In genomic region chr3:189457666-189458065, GRCh38 we compare ENCODE assay signal across 24 cellular contexts.
"Had no signal": no experiment of that assay in that cellular context is flagged by ENCODE, and none has a peak within 500 bp of the region (broad histone marks: within the 10 kb centered on the region; RNA-seq: fewer than 3 reads in every experiment).

No MANE protein-coding gene starts in this region.

- H3K27ac ChIP-seq: RWPE1 had no signal

- DNase-seq: activated B cell treated with CpG ODN at 0.5 μM for 24 hours; activated CD4-positive, alpha-beta T cell treated with anti-CD3 and anti-CD28 coated beads for 1 hour; activated CD4-positive, alpha-beta T cell treated with anti-CD3 and anti-CD28 coated beads, Interleukin-2, amount 10 ng/mL, durations not matched to agents 24 days and 14 days; activated CD4-positive, alpha-beta T cell treated with anti-CD3 and anti-CD28 coated beads, Interleukin-2, amount 50 U/mL, for 48 hours; activated CD8-positive, alpha-beta memory T cell treated with anti-CD3 and anti-CD28 coated beads, Interleukin-2, amount 10 ng/mL, durations not matched to agents 7 days and 5 days; activated effector memory CD4-positive, alpha-beta T cell treated with Interleukin-2 at 50 U/mL for 16 hours; activated naive CD4-positive, alpha-beta T cell; activated T-cell treated with anti-CD3 and anti-CD28 coated beads, Interleukin-2, amount 50 U/mL, for 24 hours; aorta; KG1; MV-4-11; NCI-H1092 treated with DMSO at 0.1 percent for 48 hours; NCI-H1417 treated with DMSO at 0.1 percent for 48 hours; NCI-H1694; NCI-H2029; NCI-H2107; NCI-H526; NCI-H774; SIG-M5; T-helper 17 cell; T-helper 9 cell had no signal

- ATAC-seq: activated CD8-positive, alpha-beta memory T cell treated with anti-CD3 and anti-CD28 coated beads, Interleukin-2, amount 10 ng/mL, durations not matched to agents 7 days and 5 days; Panc1; T-helper 17 cell had no signal

- FAIRE-seq: bronchial epithelial cell had no signal
